Comparison of ENCODE assay signal across 9 cellular contexts in the genomic region with DNA sequence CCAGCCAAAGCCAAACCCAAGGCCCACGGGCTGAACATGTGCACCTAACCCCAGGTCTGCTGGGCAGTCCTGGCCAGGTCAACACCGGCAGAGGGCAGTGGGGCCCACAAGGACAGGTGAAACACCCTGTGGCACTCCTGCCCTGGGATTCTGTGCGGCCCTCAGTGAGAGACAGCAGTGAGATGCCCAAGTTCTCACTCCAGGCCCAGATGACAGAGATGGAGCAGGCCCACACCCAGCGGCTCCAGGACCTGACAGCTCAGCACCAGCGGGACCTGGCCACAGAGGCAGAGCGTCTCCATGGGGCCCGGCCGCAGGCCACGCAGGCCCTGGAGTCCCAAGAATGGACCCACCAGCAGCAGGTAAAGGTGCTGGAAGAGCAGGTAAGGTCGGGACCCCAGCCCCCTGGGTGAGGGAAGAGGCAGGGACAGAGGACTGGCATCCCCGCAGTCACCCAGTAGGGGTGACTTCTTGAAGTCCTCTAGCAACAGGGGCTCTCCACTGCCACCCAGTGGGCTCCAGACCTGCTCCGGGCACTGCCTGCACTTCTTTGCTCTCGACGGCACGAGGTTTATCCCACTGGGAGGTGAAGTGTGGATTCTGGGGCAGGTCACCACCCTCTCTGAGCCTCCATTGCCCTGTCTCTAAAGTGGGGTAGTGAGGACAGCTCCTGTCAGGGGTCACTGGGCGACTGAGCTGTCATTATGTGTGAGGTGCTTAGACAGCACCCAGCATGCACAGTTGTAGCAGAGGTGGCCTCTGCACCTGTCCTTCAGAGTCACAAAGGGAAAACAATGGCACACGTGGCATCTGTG. TPM values are rescaled to one million over a fixed set of nuclear protein-coding genes. Genes with fewer than 3 reads are reported as not detected.
DNase-seq lines count a peak whose midpoint lies in the region; ATAC-seq and TF ChIP-seq lines count a peak whose summit lies in the region.
"Had no signal": no experiment of that assay in that cellular context is flagged by ENCODE, and none has a peak within 500 bp of the region (broad histone marks: within the 10 kb centered on the region; RNA-seq: fewer than 3 reads in every experiment).

No MANE protein-coding gene starts in this region.

- BruUV-seq in Panc1 (replicated peaks; lab: Mats Ljungman, UMichigan) = no TSS peak

- H3K27ac Mint-ChIP-seq in natural killer cell treated with Interleukin-12 subunit alpha and Interleukin-12 subunit beta and Interleukin-15 and Interleukin-18, amount 100 ng/mL, for 72 hours = no peak overlapping the region

- H3K9me3 ChIP-seq in Panc1 (ENCODE audit: control insufficient read depth, insufficient read depth, low read depth, low read length) (no peaks in the 10 kb centered on the region), testis (no peaks in the 10 kb centered on the region)

- no peaks in the 10 kb centered on the region for H3K4me1 Mint-ChIP-seq in natural killer cell treated with Interleukin-12 subunit alpha and Interleukin-12 subunit beta and Interleukin-15 and Interleukin-18, amount 100 ng/mL, for 72 hours (ENCODE audit: low read depth in 2 of 2)

- peak; percentile 81 for ATAC-seq in Panc1
- ATAC-seq in GM21423 (IDR thresholded peaks at IDR 0.05; ENCODE audit: unreplicated experiment) = no peak
- no peak for ATAC-seq in natural killer cell treated with Interleukin-12 subunit alpha and Interleukin-12 subunit beta and Interleukin-15 and Interleukin-18, amount 100 ng/mL, for 72 hours

- no peak overlapping the region for H3K27ac ChIP-seq in Panc1 (ENCODE audit: low read length)
- H3K27ac ChIP-seq in testis = no peak overlapping the region
- H3K27ac ChIP-seq: SK-N-MC had no signal

- H3K36me3 ChIP-seq in Panc1 (ENCODE audit: control insufficient read depth, insufficient read depth, low read length) (no peaks in the 10 kb centered on the region), testis (ENCODE audit: low read depth, missing control alignments) (no peaks in the 10 kb centered on the region)

- DNase-seq in NCI-H748 (lab: John Stamatoyannopoulos, UW; ENCODE audit: unreplicated experiment) (peak; percentile 9), NCI-H748 treated with DMSO at 0.1 percent for 48 hours (lab: John Stamatoyannopoulos, UW) (no peak), Panc1 (ENCODE audit: low read depth, low spot score) (peak; percentile 20), fibroblast of villous mesenchyme (ENCODE audit: low read depth) (peak; percentile 48), testis (peak; percentile 31), G401 (ENCODE audit: low spot score) (no peak)
- no peak for DNase-seq in natural killer cell treated with Interleukin-12 subunit alpha and Interleukin-12 subunit beta and Interleukin-15 and Interleukin-18, amount 100 ng/mL, for 72 hours (ENCODE audit: low spot score)

- TF ChIP-seq CTCF in Panc1 (IDR thresholded peaks at IDR 0.05) (peak; percentile 91), fibroblast of villous mesenchyme (IDR thresholded peaks at IDR 0.05; ENCODE audit: insufficient read depth, low read depth, low read length) (peak; percentile 69), testis (IDR thresholded peaks at IDR 0.05) (no peak)

- H3K4me3 Mint-ChIP-seq in natural killer cell treated with Interleukin-12 subunit alpha and Interleukin-12 subunit beta and Interleukin-15 and Interleukin-18, amount 100 ng/mL, for 72 hours = no peak overlapping the region

- H3K27me3 ChIP-seq in Panc1 (ENCODE audit: control insufficient read depth, insufficient read depth, low read length) (no peaks in the 10 kb centered on the region), testis (no peaks in the 10 kb centered on the region)

- in situ Hi-C loops in Panc1 (cut with HindIII; ENCODE audit: low pct_unique_long_range_greater_than_20kb, low sequenced_read_pairs) = no loop called here
- in situ Hi-C loops in G401 (cut with HindIII; ENCODE audit: low sequenced_read_pairs) = no loop called here

- 90 to 94% methylated on average over 2 to 17 of the region's 17 CpGs for WGBS in testis, 2 donors

- CTCF ChIA-PET in Panc1 (lab: Charles Lee) = interaction anchor here (0.6 to 1.0 kb wide), 3 partner anchors 70 to 138 kb away, joined by 3 to 4 read pairs (median 4); no protein-coding TSS in a partner anchor

- no peaks in the 10 kb centered on the region for H3K27me3 Mint-ChIP-seq in natural killer cell treated with Interleukin-12 subunit alpha and Interleukin-12 subunit beta and Interleukin-15 and Interleukin-18, amount 100 ng/mL, for 72 hours

- intact Hi-C loops in Panc1 (cut with micrococcal nuclease; ENCODE audit: unreplicated experiment) = loop anchor here (2.0 kb wide), 1 partner anchor 75 kb away; no protein-coding TSS in a partner anchor
- intact Hi-C loops in testis (cut with DNase I; ENCODE audit: low total_unique reads) = loop anchor here (10.0 kb wide), 1 partner anchor 75 kb away; no protein-coding TSS in a partner anchor

- H3K36me3 Mint-ChIP-seq in natural killer cell treated with Interleukin-12 subunit alpha and Interleukin-12 subunit beta and Interleukin-15 and Interleukin-18, amount 100 ng/mL, for 72 hours = no peaks in the 10 kb centered on the region

- no peak for TF ChIP-seq POLR2A in testis (IDR thresholded peaks at IDR 0.05)

- no peak overlapping the region for H3K4me3 ChIP-seq in Panc1 (ENCODE audit: low read depth in 2 of 2, low read length in 2 of 2)
- no peak overlapping the region for H3K4me3 ChIP-seq in fibroblast of villous mesenchyme (ENCODE audit: low read depth, low read length)
- no peak overlapping the region for H3K4me3 ChIP-seq in testis
- H3K4me3 ChIP-seq: SK-N-MC had no signal

- no peaks in the 10 kb centered on the region for H3K9me3 Mint-ChIP-seq in natural killer cell treated with Interleukin-12 subunit alpha and Interleukin-12 subunit beta and Interleukin-15 and Interleukin-18, amount 100 ng/mL, for 72 hours

- H3K4me1 ChIP-seq in Panc1 (ENCODE audit: control insufficient read depth, insufficient read depth, low read length) (peaks cover 18% of the 10 kb centered on the region), testis (peaks cover 53% of the 10 kb centered on the region)

- POLR2A ChIA-PET in Panc1 (lab: Charles Lee) = no interaction called here

RNA-seq across cellular contexts. Expression of gene SNED1, which starts 8.8 kb away (rescaled TPM):
- total RNA-seq in Panc1 (2021; ENCODE audit: unreplicated experiment) (11.0 TPM), fibroblast of villous mesenchyme (5.5 and 6.5 TPM in 2 replicates), testis (100 to 1,000 TPM in 1 of 2 donors, 10 to 100 TPM in 1; 82.7 to 107 TPM)
- polyA plus RNA-seq in Panc1 (2012; ENCODE audit: insufficient read length) = 17.9 TPM
- polyA plus RNA-seq in testis (ENCODE audit: insufficient read depth, low read depth, low replicate concordance) = 15.8 TPM
- total RNA-seq in natural killer cell treated with Interleukin-12 subunit alpha and Interleukin-12 subunit beta and Interleukin-15 and Interleukin-18, amount 100 ng/mL, for 72 hours = under 1 TPM in 1 of 2 donors, not detected in 1; 0.14 TPM
- total RNA-seq in G401 (2014; rRNA removed; shearing (Covaris generic)) = 0.07 and 2.2 TPM in 2 replicates

Comparison
In these comparisons a context has a peak if more than half of its experiments do, and no peak if none do; other contexts are left out.
1. DNase-seq: peak in NCI-H748 (single experiment), Panc1 (single experiment), fibroblast of villous mesenchyme (single experiment) and testis (single experiment); none in NCI-H748 treated with DMSO at 0.1 percent for 48 hours (single experiment), natural killer cell treated with Interleukin-12 subunit alpha and Interleukin-12 subunit beta and Interleukin-15 and Interleukin-18, amount 100 ng/mL, for 72 hours (single experiment) and G401 (single experiment).
2. CTCF ChIP-seq: peak in Panc1 (single experiment) and fibroblast of villous mesenchyme (single experiment); none in testis (0 of 3).